In the genomic region with DNA sequence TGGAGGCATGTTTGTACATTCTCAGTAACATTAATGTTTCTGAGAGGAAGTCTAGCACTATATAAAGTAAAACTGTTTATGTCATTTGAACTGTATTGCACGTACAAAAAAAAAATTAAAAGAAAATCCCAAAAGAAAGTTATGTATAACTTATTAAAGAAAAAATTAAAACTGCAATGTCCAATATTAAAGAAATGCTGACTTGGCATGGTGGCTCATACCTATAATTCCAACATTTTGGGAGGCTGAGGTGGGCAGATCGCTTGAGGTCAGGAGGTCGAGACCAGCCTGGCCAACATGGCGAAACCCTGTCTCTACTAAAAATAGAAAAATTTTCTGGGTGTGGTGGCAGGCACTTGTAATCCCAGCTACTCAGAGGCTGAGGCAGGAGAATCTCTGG, we compare ENCODE assay signal across 8 cellular contexts.
"Had no signal": no experiment of that assay in that cellular context is flagged by ENCODE, and none has a peak within 500 bp of the region (broad histone marks: within the 10 kb centered on the region; RNA-seq: fewer than 3 reads in every experiment).

No MANE protein-coding gene starts in this region.

- DNase-seq: GDM1, GF-D8 had no signal

- ATAC-seq: GM12878 had no signal

- H3K4me3 ChIP-seq: GM12878 had no signal

- FAIRE-seq: G401.6, GM12878, GM12891, GM12892, GM18507, GM19239 had no signal
